ENCODE assay signal across 9 cellular contexts in the genomic region with DNA sequence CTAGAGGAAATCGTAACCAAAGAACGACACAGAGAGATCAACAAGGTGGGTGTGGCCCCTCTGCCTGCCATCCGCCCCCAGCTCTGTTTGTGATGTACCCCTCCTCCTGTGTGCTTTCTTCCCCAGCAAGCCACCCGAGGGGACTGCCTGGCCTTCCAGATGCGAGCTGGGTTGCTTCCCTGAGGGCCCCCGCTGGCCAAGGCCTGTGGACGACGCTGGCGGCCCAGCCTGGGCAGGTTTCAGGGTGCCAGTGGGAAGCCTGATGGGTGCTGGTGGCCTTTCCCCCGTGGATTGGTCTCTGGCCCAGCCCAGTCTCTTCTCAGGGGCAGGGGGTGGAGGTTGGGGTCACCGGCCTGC. TPM values are rescaled to one million over a fixed set of nuclear protein-coding genes. Genes with fewer than 3 reads are reported as not detected.
DNase-seq lines count a peak whose midpoint lies in the region; ATAC-seq and TF ChIP-seq lines count a peak whose summit lies in the region.
"Had no signal": no experiment of that assay in that cellular context is flagged by ENCODE, and none has a peak within 500 bp of the region (broad histone marks: within the 10 kb centered on the region; RNA-seq: fewer than 3 reads in every experiment).

No MANE protein-coding gene starts in this region.

- no peak overlapping the region for H3K4me3 ChIP-seq in CD8-positive, alpha-beta memory T cell (ENCODE audit: low read length)
- H3K4me3 ChIP-seq in PC-3 (ENCODE audit: low read length) (peak overlapping the region; percentile 85; the same call in 1 of the 2 replicates), psoas muscle (peak overlapping the region; percentile 99), transverse colon (no peak overlapping the region)

- H4K20me1 ChIP-seq in PC-3 (ENCODE audit: low read length) = no peaks in the 10 kb centered on the region

- peak overlapping the region in 6 of 8 donors; percentile 43 to 88 (median 64) for H3K27ac Mint-ChIP-seq in CD8-positive, alpha-beta memory T cell
- peak overlapping the region in 1 of 2 donors; percentile 78 for H3K27ac Mint-ChIP-seq in effector memory CD8-positive, alpha-beta T cell

- peak overlapping the region; percentile 99 for H3K4me2 ChIP-seq in PC-3 (ENCODE audit: low read length)

- H3K4me1 Mint-ChIP-seq in CD8-positive, alpha-beta memory T cell = peaks cover 26 to 56% (median 36%) of the 10 kb centered on the region in 3 donors
- peaks cover 29 to 32% of the 10 kb centered on the region in 2 donors for H3K4me1 Mint-ChIP-seq in effector memory CD8-positive, alpha-beta T cell (ENCODE audit: low read depth in 2 of 2)

- no peak for TF ChIP-seq EP300 in transverse colon (IDR thresholded peaks at IDR 0.05; ENCODE audit: low read depth)

- H3K27me3 Mint-ChIP-seq in CD8-positive, alpha-beta memory T cell = no peaks in the 10 kb centered on the region
- no peaks in the 10 kb centered on the region for H3K27me3 Mint-ChIP-seq in effector memory CD8-positive, alpha-beta T cell

- H2AFZ ChIP-seq in PC-3 (ENCODE audit: low read length) = no peak overlapping the region

- peak overlapping the region; percentile 80 to 91 (median 83) for H3K4me3 Mint-ChIP-seq in CD8-positive, alpha-beta memory T cell
- H3K4me3 Mint-ChIP-seq in effector memory CD8-positive, alpha-beta T cell = peak overlapping the region; percentile 91

- H3K27ac ChIP-seq in CD8-positive, alpha-beta memory T cell (ENCODE audit: low read depth, low read length) = no peak overlapping the region
- H3K27ac ChIP-seq in PC-3 (ENCODE audit: low read length) (no peak overlapping the region), psoas muscle (no peak overlapping the region), transverse colon (no peak overlapping the region)

- TF ChIP-seq CTCF in PC-3 (conservative IDR thresholded peaks at IDR 0.05; ENCODE audit: low read depth, low read length) (no peak), psoas muscle (IDR thresholded peaks at IDR 0.05) (no peak), transverse colon (IDR thresholded peaks at IDR 0.05) (no peak)

- peaks cover 41% of the 10 kb centered on the region for H3K4me1 ChIP-seq in CD8-positive, alpha-beta memory T cell (ENCODE audit: insufficient read depth, low read length)
- H3K4me1 ChIP-seq in PC-3 (ENCODE audit: insufficient read depth, low read length) (peaks cover 19% of the 10 kb centered on the region), psoas muscle (peaks cover 49% of the 10 kb centered on the region), transverse colon (peaks cover 27 to 53% (median 46%) of the 10 kb centered on the region in 4 donors)

- ATAC-seq in PC-3 (no peak), psoas muscle (no peak)
- no peak for ATAC-seq in effector memory CD8-positive, alpha-beta T cell (replicated peaks)

- peaks cover 48% of the 10 kb centered on the region for H3K79me2 ChIP-seq in PC-3 (ENCODE audit: low read length)

- H3K9me3 Mint-ChIP-seq in CD8-positive, alpha-beta memory T cell = peaks cover 0 to 1% (median 0%) of the 10 kb centered on the region in 5 donors
- H3K9me3 Mint-ChIP-seq in effector memory CD8-positive, alpha-beta T cell = no peaks in the 10 kb centered on the region

- no peaks in the 10 kb centered on the region for H3K27me3 ChIP-seq in CD8-positive, alpha-beta memory T cell (ENCODE audit: insufficient read depth, low read length, poor library complexity, severe bottlenecking)
- H3K27me3 ChIP-seq in PC-3 (ENCODE audit: low read length) (no peaks in the 10 kb centered on the region), psoas muscle (ENCODE audit: insufficient read depth in 3 of 3, low read length in 2 of 3) (no peaks in the 10 kb centered on the region), transverse colon (no peaks in the 10 kb centered on the region)

- H3K9ac ChIP-seq in PC-3 (ENCODE audit: low read length) = no peak overlapping the region

- no peak for TF ChIP-seq POLR2A in transverse colon (IDR thresholded peaks at IDR 0.05)

- intact Hi-C loops in PC-3 (cut with micrococcal nuclease) = no loop called here
- intact Hi-C loops in psoas muscle (cut with DNase I) = loop anchor here in 1 of 2 donors (5.0 kb wide), 1 partner anchor 170 kb away; a partner anchor contains a TSS
- intact Hi-C loops in transverse colon (cut with DNase I; ENCODE audit: low total_unique reads) = no loop called here

- 62 to 72% (median 67%) methylated on average over 11 of the region's 11 CpGs for WGBS in psoas muscle, 3 donors
- 84% methylated on average over 11 of the region's 11 CpGs; no CpG with 5 or more reads in 1 of the 2 donors for WGBS in transverse colon (ENCODE audit: low coverage in 1 of 2), 2 donors

- H3K36me3 ChIP-seq in CD8-positive, alpha-beta memory T cell (ENCODE audit: insufficient read depth, low read length) = no peaks in the 10 kb centered on the region
- H3K36me3 ChIP-seq in PC-3 (ENCODE audit: low read depth, low read length) (peaks cover 2% of the 10 kb centered on the region; the same call in 1 of the 2 replicates), psoas muscle (ENCODE audit: insufficient read depth in 1 of 2, low read depth in 1 of 2) (peaks cover 0 to 38% of the 10 kb centered on the region in 2 donors), transverse colon (peaks cover 0 to 5% (median 0%) of the 10 kb centered on the region in 4 donors)

- no peak for DNase-seq in CD8-positive, alpha-beta memory T cell
- DNase-seq in PC-3 (no peak), psoas muscle (peak in 1 of 2 donors; percentile 38), DMS114 treated with DMSO at 0.1 percent for 48 hours (lab: John Stamatoyannopoulos, UW; ENCODE audit: unreplicated experiment) (no peak), retina (no peak), iPS-NIHi7 (ENCODE audit: extremely low spot score) (no peak), transverse colon (no peak)
- no peak for DNase-seq in effector memory CD8-positive, alpha-beta T cell
- DNase-seq: NCI-H1930 had no signal

- H3K36me3 Mint-ChIP-seq in CD8-positive, alpha-beta memory T cell = peaks cover 0 to 38% (median 2%) of the 10 kb centered on the region in 3 donors
- peaks cover 28% of the 10 kb centered on the region for H3K36me3 Mint-ChIP-seq in effector memory CD8-positive, alpha-beta T cell (ENCODE audit: insufficient read depth)

- in situ Hi-C loops in transverse colon (cut with MboI; ENCODE audit: low pct_ligation_motif_present in 1 of 4, low pct_unique_long_range_greater_than_20kb in 1 of 4, low sequenced_read_pairs in 3 of 4) = no loop called here

- CTCF ChIA-PET in CD8-positive, alpha-beta memory T cell (lab: Charles Lee) = no interaction called here
- CTCF ChIA-PET in PC-3 (lab: Charles Lee) = no interaction called here

- H3K9me3 ChIP-seq in CD8-positive, alpha-beta memory T cell (ENCODE audit: low read length) = no peaks in the 10 kb centered on the region
- no peaks in the 10 kb centered on the region for H3K9me3 ChIP-seq in PC-3 (ENCODE audit: low read length)
- no peaks in the 10 kb centered on the region for H3K9me3 ChIP-seq in psoas muscle
- no peaks in the 10 kb centered on the region for H3K9me3 ChIP-seq in transverse colon

- H3F3A ChIP-seq in PC-3 (ENCODE audit: low read length, unreplicated experiment) = no peaks in the 10 kb centered on the region

- BruUV-seq in PC-3 (replicated peaks; lab: Mats Ljungman, UMichigan) = no TSS peak

- no peaks in the 10 kb centered on the region for H3K9me2 ChIP-seq in PC-3 (replicated peaks; ENCODE audit: low read length)

- POLR2A ChIA-PET in CD8-positive, alpha-beta memory T cell (lab: Charles Lee) = interaction anchor here (0.6 to 1.3 kb wide), 2 partner anchors 16 to 81 kb away, joined by 3 to 4 read pairs; a partner anchor contains a TSS
- POLR2A ChIA-PET in PC-3 (lab: Charles Lee; ENCODE audit: unreplicated experiment) = no interaction called here

RNA-seq across cellular contexts. Expression of a gene that starts 2.0 kb away (rescaled TPM):
- total RNA-seq in CD8-positive, alpha-beta memory T cell = 100 to 1,000 TPM; 172 to 181 TPM
- polyA plus RNA-seq in CD8-positive, alpha-beta memory T cell = 246 TPM
- total RNA-seq in PC-3 (2014; rRNA removed) (363 and 486 TPM in 2 replicates), psoas muscle (100 to 1,000 TPM; 113 to 130 (median 117) TPM), transverse colon (100 to 1,000 TPM in 3 of 4 donors, 10 to 100 TPM in 1; 77.4 to 225 (median 184) TPM)
- polyA plus RNA-seq in psoas muscle = 100 to 1,000 TPM; 161 to 193 (median 187) TPM

RNA-seq across cellular contexts. Expression of a gene that starts 7.4 kb away (rescaled TPM):
- 10 to 100 TPM; 27.7 to 29.5 TPM for total RNA-seq in CD8-positive, alpha-beta memory T cell
- polyA plus RNA-seq in CD8-positive, alpha-beta memory T cell = 14.9 TPM
- 33.3 and 35.6 TPM in 2 replicates for total RNA-seq in PC-3 (2014; rRNA removed)
- total RNA-seq in psoas muscle = 10 to 100 TPM in 1 of 4 donors, 1 to 10 TPM in 3; 6.4 to 12.0 (median 8.5) TPM
- polyA plus RNA-seq in psoas muscle = 10 to 100 TPM in 2 of 3 donors, 1 to 10 TPM in 1; 7.0 to 25.3 (median 19.5) TPM
- total RNA-seq in transverse colon = 10 to 100 TPM; 12.0 to 36.0 (median 18.4) TPM

RNA-seq across cellular contexts. Expression of a gene that starts 16.2 kb away (rescaled TPM):
- 1 to 10 TPM; 3.7 to 3.9 TPM for total RNA-seq in CD8-positive, alpha-beta memory T cell
- 0.99 TPM for polyA plus RNA-seq in CD8-positive, alpha-beta memory T cell
- total RNA-seq in PC-3 (2014; rRNA removed) (18.4 and 20.9 TPM in 2 replicates), psoas muscle (under 1 TPM; 0.47 to 0.97 (median 0.78) TPM), transverse colon (10 to 100 TPM in 1 of 4 donors, 1 to 10 TPM in 2, under 1 TPM in 1; 0.40 to 15.3 (median 9.2) TPM)
- polyA plus RNA-seq in psoas muscle = 1 to 10 TPM in 1 of 3 donors, under 1 TPM in 2; 0.56 to 1.1 (median 0.62) TPM

Comparison
In these comparisons a context has a peak if more than half of its experiments do, and no peak if none do; other contexts are left out.
1. H3K4me3 ChIP-seq: peak in PC-3 (single experiment) and psoas muscle (single experiment); none in CD8-positive, alpha-beta memory T cell (single experiment) and transverse colon (0 of 4).